In genomic region chr9:130241198-130241535, GRCh38 we compare ENCODE assay signal across 1 cellular context.
TF ChIP-seq lines count a peak whose summit lies in the region.

No MANE protein-coding gene starts in this region.

TF ChIP-seq in H1, 55 proteins besides CTCF, POLR2A, EP300 and RAD21:
- TF ChIP-seq NRF1 (IDR thresholded peaks at IDR 0.05; ENCODE audit: low read depth, low read length) (no peak), CBX8 (IDR thresholded peaks at IDR 0.05; ENCODE audit: borderline replicate concordance, low read depth, low read length) (no peak), USF2 (IDR thresholded peaks at IDR 0.05; ENCODE audit: low read length) (no peak), EZH2 (IDR thresholded peaks at IDR 0.05; ENCODE audit: low read depth, low read length, severe bottlenecking) (no peak), ZNF274 (IDR thresholded peaks at IDR 0.05; ENCODE audit: borderline replicate concordance, extremely low read depth, low read length) (no peak), KDM4A (IDR thresholded peaks at IDR 0.05; ENCODE audit: low read depth, low read length, severe bottlenecking) (no peak), SIX5 (IDR thresholded peaks at IDR 0.05; ENCODE audit: low read depth, low read length) (no peak), GTF2F1 (IDR thresholded peaks at IDR 0.05; ENCODE audit: borderline replicate concordance, low read depth, low read length) (no peak), SRF (IDR thresholded peaks at IDR 0.05; ENCODE audit: low read depth, low read length) (no peak)
- TF ChIP-seq, protein P1, sequence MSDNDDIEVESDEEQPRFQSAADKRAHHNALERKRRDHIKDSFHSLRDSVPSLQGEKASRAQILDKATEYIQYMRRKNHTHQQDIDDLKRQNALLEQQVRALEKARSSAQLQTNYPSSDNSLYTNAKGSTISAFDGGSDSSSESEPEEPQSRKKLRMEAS (IDR thresholded peaks at IDR 0.05), result no peak
TF ChIP-seq in H1: peak in this region for 0.
